Comparison of ENCODE assay signal across 8 cellular contexts in genomic region chr1:150364231-150365003, GRCh38. TPM values are rescaled to one million over a fixed set of nuclear protein-coding genes. Genes with fewer than 3 reads are reported as not detected.
A peak's percentile ranks its signal among the peaks of the same experiment; 100 is the strongest.
DNase-seq lines count a peak whose midpoint lies in the region; ATAC-seq and TF ChIP-seq lines count a peak whose summit lies in the region.

No MANE protein-coding gene starts in this region.

- peak overlapping the region; percentile 61 for H3K4me3 ChIP-seq in AG09309 (ENCODE audit: control insufficient read depth, low read depth, low read length)
- H3K4me3 ChIP-seq in PC-3 (ENCODE audit: low read length), result peak overlapping the region; percentile 97
- peak overlapping the region; percentile 76 to 86 (median 79) for H3K4me3 ChIP-seq in esophagus muscularis mucosa

- DNase-seq in AG09309 (ENCODE audit: low read depth) (no peak), KBM-7 (peak; percentile 68), PC-3 (peak; percentile 78), esophagus muscularis mucosa (ENCODE audit: extremely low spot score) (peak; percentile 93), myocyte (ENCODE audit: low read depth) (peak; percentile 88)
- peak; percentile 69 for DNase-seq in activated T-cell treated with anti-CD3 and anti-CD28 coated beads, Interleukin-2, amount 50 U/mL, for 4 hours
- peak; percentile 53 for DNase-seq in stimulated activated CD8-positive, alpha-beta memory T cell treated with anti-CD3 and anti-CD28 coated beads, Interleukin-7, amount 100 ng/mL, for 24 hours (ENCODE audit: low read depth)

- H3K4me3 Mint-ChIP-seq in activated T-cell treated with anti-CD3 and anti-CD28 coated beads, Interleukin-2, amount 50 U/mL, for 4 hours, result peak overlapping the region; percentile 95

- H3K4me1 ChIP-seq in PC-3 (ENCODE audit: insufficient read depth, low read length) (peaks cover 13% of the 10 kb centered on the region), esophagus muscularis mucosa (peaks cover 11 to 40% (median 36%) of the 10 kb centered on the region in 4 donors)

- H3K27me3 Mint-ChIP-seq in activated T-cell treated with anti-CD3 and anti-CD28 coated beads, Interleukin-2, amount 50 U/mL, for 4 hours (ENCODE audit: low read depth), result no peaks in the 10 kb centered on the region

- peaks cover 31% of the 10 kb centered on the region for H3K4me1 Mint-ChIP-seq in activated T-cell treated with anti-CD3 and anti-CD28 coated beads, Interleukin-2, amount 50 U/mL, for 4 hours (ENCODE audit: low read depth)

- H3K27me3 ChIP-seq in PC-3 (ENCODE audit: low read length) (no peaks in the 10 kb centered on the region), esophagus muscularis mucosa (no peaks in the 10 kb centered on the region)

- H3K9me3 Mint-ChIP-seq in activated T-cell treated with anti-CD3 and anti-CD28 coated beads, Interleukin-2, amount 50 U/mL, for 4 hours, result no peaks in the 10 kb centered on the region

- H3K36me3 Mint-ChIP-seq in activated T-cell treated with anti-CD3 and anti-CD28 coated beads, Interleukin-2, amount 50 U/mL, for 4 hours (ENCODE audit: insufficient read depth), result no peaks in the 10 kb centered on the region

- no peak for TF ChIP-seq EP300 in esophagus muscularis mucosa (IDR thresholded peaks at IDR 0.05)

- H3K27ac ChIP-seq in PC-3 (ENCODE audit: low read length) (peak overlapping the region; percentile 85), esophagus muscularis mucosa (replicated peaks in 1 of 4) (peak overlapping the region; percentile 96 to 98 (median 98))

- no peaks in the 10 kb centered on the region for H3F3A ChIP-seq in PC-3 (ENCODE audit: low read length, unreplicated experiment)

- peak overlapping the region; percentile 72 for H2AFZ ChIP-seq in PC-3 (ENCODE audit: low read length)

- intact Hi-C loops in PC-3 (cut with micrococcal nuclease), result loop anchor here (5.0 to 10.0 kb wide), 2 partner anchors 63 to 170 kb away; no protein-coding TSS in a partner anchor
- intact Hi-C loops in esophagus muscularis mucosa (cut with DNase I), result loop anchor here (5.0 to 10.0 kb wide), 2 partner anchors 127 to 170 kb away; partner anchors contain the start of gene ANP32E

- H3K79me2 ChIP-seq in PC-3 (ENCODE audit: low read length), result peaks cover 53% of the 10 kb centered on the region

- H3K9ac ChIP-seq in PC-3 (ENCODE audit: low read length), result peak overlapping the region; percentile 90

- WGBS in esophagus muscularis mucosa, result 0% methylated on average over 21 of the region's 50 CpGs

- TF ChIP-seq POLR2A in esophagus muscularis mucosa (IDR thresholded peaks at IDR 0.05; ENCODE audit: low read depth), result peak; percentile 11

- TF ChIP-seq CTCF in AG09309 (IDR thresholded peaks at IDR 0.05; ENCODE audit: control insufficient read depth, insufficient read depth, low read depth, low read length, missing control alignments) (no peak), PC-3 (conservative IDR thresholded peaks at IDR 0.05; ENCODE audit: low read depth, low read length) (no peak), esophagus muscularis mucosa (IDR thresholded peaks at IDR 0.05) (peak in 2 of 3 experiments; percentile 29 to 33)

- peak; percentile 27 for ATAC-seq in GM19395 (IDR thresholded peaks at IDR 0.05; ENCODE audit: unreplicated experiment)
- ATAC-seq in PC-3, result peak; percentile 67
- peak; percentile 51 to 55 for ATAC-seq in activated T-cell treated with anti-CD3 and anti-CD28 coated beads, Interleukin-2, amount 50 U/mL, for 4 hours

- H3K9me3 ChIP-seq in PC-3 (ENCODE audit: low read length) (no peaks in the 10 kb centered on the region), esophagus muscularis mucosa (no peaks in the 10 kb centered on the region)

- POLR2A ChIA-PET in PC-3 (lab: Charles Lee; ENCODE audit: unreplicated experiment), result interaction anchor here (0.6 to 1.0 kb wide), 6 partner anchors 105 to 427 kb away, joined by 3 to 8 read pairs (median 4); partner anchors contain the start of genes FALEC, GOLPH3L and MCL1

- no peaks in the 10 kb centered on the region for H3K9me2 ChIP-seq in PC-3 (replicated peaks; ENCODE audit: low read length)

- in situ Hi-C loops in KBM-7 (cut with MboI; ENCODE audit: low pct_unique_long_range_greater_than_20kb, low sequenced_read_pairs), result no loop called here

- H3K4me2 ChIP-seq in PC-3 (ENCODE audit: low read length), result peak overlapping the region; percentile 85

- CTCF ChIA-PET in PC-3 (lab: Charles Lee), result no interaction called here

- peaks cover 8% of the 10 kb centered on the region for H4K20me1 ChIP-seq in PC-3 (ENCODE audit: low read length)

- BruUV-seq in PC-3 (replicated peaks; lab: Mats Ljungman, UMichigan), result no TSS peak

- H3K36me3 ChIP-seq in PC-3 (ENCODE audit: low read depth, low read length) (no peaks in the 10 kb centered on the region), esophagus muscularis mucosa (no peaks in the 10 kb centered on the region)

RNA-seq across cellular contexts. Expression of gene RPRD2, which starts 0.5 kb away (rescaled TPM):
- total RNA-seq in PC-3 (2014; rRNA removed), result 12.5 and 12.6 TPM in 2 replicates
- total RNA-seq in activated T-cell treated with anti-CD3 and anti-CD28 coated beads, Interleukin-2, amount 50 U/mL, for 4 hours, result 10 to 100 TPM; 18.6 to 19.8 (median 19.2) TPM
- total RNA-seq in esophagus muscularis mucosa, result 10 to 100 TPM; 20.0 to 27.9 (median 24.8) TPM
- 12.8 and 13.5 TPM in 2 replicates for total RNA-seq in myocyte
- polyA plus RNA-seq in myocyte (2012), result 11.9 TPM

RNA-seq across cellular contexts. Expression of gene PRPF3, which starts 43.1 kb away (rescaled TPM):
- total RNA-seq in PC-3 (2014; rRNA removed) (73.0 and 73.5 TPM in 2 replicates), esophagus muscularis mucosa (10 to 100 TPM; 26.6 to 39.5 (median 27.3) TPM), myocyte (24.1 and 30.9 TPM in 2 replicates)
- total RNA-seq in activated T-cell treated with anti-CD3 and anti-CD28 coated beads, Interleukin-2, amount 50 U/mL, for 4 hours, result 100 to 1,000 TPM in 2 of 3 donors, 10 to 100 TPM in 1; 88.3 to 108 (median 102) TPM
- 28.3 TPM for polyA plus RNA-seq in myocyte (2012)

Comparison
In these comparisons a context has a peak if more than half of its experiments do, and no peak if none do; other contexts are left out.
1. CTCF ChIP-seq: peak in esophagus muscularis mucosa (2 of 3); none in AG09309 (single experiment) and PC-3 (single experiment).
2. Peak in every context shown above with its lines, with median percentiles within 50 percentile points of each other: H3K4me3 ChIP-seq and ATAC-seq.